20 cellular contexts compared by ENCODE assay signal in the genomic region with DNA sequence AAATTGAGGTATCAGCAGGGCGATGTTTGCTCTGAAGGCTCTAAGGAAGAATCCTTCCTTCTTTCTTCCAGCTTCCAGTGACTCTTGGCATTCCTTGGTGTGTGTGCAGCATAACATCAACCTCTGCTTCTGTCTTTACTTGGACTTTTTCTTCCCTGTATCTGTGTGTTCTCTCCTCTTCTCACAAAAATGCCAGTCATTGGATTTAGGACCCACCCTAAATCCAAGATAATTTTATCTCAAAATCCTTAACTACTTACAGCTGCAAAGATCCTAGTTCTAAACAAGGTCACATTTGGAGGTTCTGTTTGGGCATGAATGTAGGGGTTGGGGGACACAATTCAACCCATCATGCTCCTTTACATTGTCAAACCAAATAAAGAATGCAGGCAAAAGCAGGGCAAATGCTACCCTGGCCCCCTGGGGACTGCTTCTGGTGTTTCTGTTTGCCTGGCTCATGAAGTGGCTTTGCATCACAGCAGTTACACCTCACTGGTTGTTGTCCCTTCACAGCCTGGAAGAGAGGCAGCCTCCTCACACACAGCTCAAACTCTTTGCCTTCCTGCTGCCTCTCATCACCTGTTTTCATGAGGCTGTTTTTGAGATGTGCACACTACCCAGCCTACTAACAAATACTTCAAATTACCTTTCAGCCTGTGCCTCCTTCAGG.
"Had no signal": no experiment of that assay in that cellular context is flagged by ENCODE, and none has a peak within 500 bp of the region (broad histone marks: within the 10 kb centered on the region; RNA-seq: fewer than 3 reads in every experiment).

No MANE protein-coding gene starts in this region.

- H3K36me3 ChIP-seq: adrenal gland, esophagus muscularis mucosa, thyroid gland had no signal

- H3K79me2 ChIP-seq: hepatocyte had no signal

- H3K27ac Mint-ChIP-seq: activated CD8-positive, alpha-beta T cell treated with anti-CD3 and anti-CD28 coated beads, Interleukin-2, amount 10 ng/mL, durations not matched to agents 7 days and 5 days; activated naive CD4-positive, alpha-beta T cell treated with anti-CD3 and anti-CD28 coated beads, Interleukin-2, amount 50 U/mL, for 24 hours; immature natural killer cell; natural killer cell; stimulated activated naive B cell treated with anti-CD40 and anti-IgM and Interleukin-4, amounts not matched to agents 10 μg/mL and 1 μg/mL and 100 μg/mL, for 72 hours had no signal

- H3K27me3 ChIP-seq: adrenal gland, esophagus muscularis mucosa, hepatocyte, thyroid gland had no signal

- H2AFZ ChIP-seq: hepatocyte had no signal

- H3K4me1 Mint-ChIP-seq: activated naive CD4-positive, alpha-beta T cell treated with anti-CD3 and anti-CD28 coated beads, Interleukin-2, amount 50 U/mL, for 24 hours; immature natural killer cell; natural killer cell; stimulated activated naive B cell treated with anti-CD40 and anti-IgM and Interleukin-4, amounts not matched to agents 10 μg/mL and 1 μg/mL and 100 μg/mL, for 72 hours had no signal

- FAIRE-seq: colon, urothelium cell line had no signal

- H3K36me3 Mint-ChIP-seq: activated naive CD4-positive, alpha-beta T cell treated with anti-CD3 and anti-CD28 coated beads, Interleukin-2, amount 50 U/mL, for 24 hours; immature natural killer cell; natural killer cell; stimulated activated naive B cell treated with anti-CD40 and anti-IgM and Interleukin-4, amounts not matched to agents 10 μg/mL and 1 μg/mL and 100 μg/mL, for 72 hours had no signal

- H3K27ac ChIP-seq: adrenal gland, esophagus muscularis mucosa, hepatocyte, skin epidermis, thyroid gland had no signal

- H3K4me3 Mint-ChIP-seq: activated CD8-positive, alpha-beta T cell treated with anti-CD3 and anti-CD28 coated beads, Interleukin-2, amount 10 ng/mL, durations not matched to agents 7 days and 5 days; activated naive CD4-positive, alpha-beta T cell treated with anti-CD3 and anti-CD28 coated beads, Interleukin-2, amount 50 U/mL, for 24 hours; immature natural killer cell; natural killer cell; stimulated activated naive B cell treated with anti-CD40 and anti-IgM and Interleukin-4, amounts not matched to agents 10 μg/mL and 1 μg/mL and 100 μg/mL, for 72 hours had no signal

- H3K9me3 ChIP-seq: adrenal gland, esophagus muscularis mucosa, thyroid gland had no signal

- H3K9me3 Mint-ChIP-seq: activated naive CD4-positive, alpha-beta T cell treated with anti-CD3 and anti-CD28 coated beads, Interleukin-2, amount 50 U/mL, for 24 hours had no signal

- H3K4me3 ChIP-seq: adrenal gland, esophagus muscularis mucosa, hepatocyte, skin epidermis, thyroid gland had no signal

- H3K4me2 ChIP-seq: hepatocyte had no signal

- H3K4me1 ChIP-seq: adrenal gland, esophagus muscularis mucosa, thyroid gland had no signal

- DNase-seq: activated CD4-positive, alpha-beta T cell treated with anti-CD3 and anti-CD28 coated beads for 48 hours; activated CD8-positive, alpha-beta memory T cell treated with anti-CD3 and anti-CD28 coated beads, Interleukin-2, amount 50 U/mL, for 4 hours; activated CD8-positive, alpha-beta T cell treated with anti-CD3 and anti-CD28 coated beads, Interleukin-2, amount 10 ng/mL, durations not matched to agents 7 days and 5 days; activated effector memory CD4-positive, alpha-beta T cell treated with anti-CD3 and anti-CD28 coated beads, Interleukin-2, amount 50 U/mL, for 16 hours; activated T-cell treated with anti-CD3 and anti-CD28 coated beads, Interleukin-2, amount 50 U/mL, for 48 hours; adrenal gland; immature natural killer cell; mesenchymal stem cell; natural killer cell; posterior cingulate gyrus; stimulated activated CD4-positive, alpha-beta T cell treated with anti-CD3 and anti-CD28 coated beads, Interleukin-15, amount 100 ng/mL, for 24 hours; stimulated activated CD4-positive, alpha-beta T cell treated with anti-CD3 and anti-CD28 coated beads, Interleukin-4, amount 100 ng/mL, for 1 hour; stimulated activated naive B cell treated with anti-CD40 and anti-IgM and Interleukin-4, amounts not matched to agents 10 μg/mL and 1 μg/mL and 100 μg/mL, for 72 hours; thyroid gland had no signal

- H3K27me3 Mint-ChIP-seq: stimulated activated naive B cell treated with anti-CD40 and anti-IgM and Interleukin-4, amounts not matched to agents 10 μg/mL and 1 μg/mL and 100 μg/mL, for 72 hours had no signal

- ATAC-seq: activated CD8-positive, alpha-beta T cell treated with anti-CD3 and anti-CD28 coated beads, Interleukin-2, amount 10 ng/mL, durations not matched to agents 7 days and 5 days; natural killer cell; stimulated activated naive B cell treated with anti-CD40 and anti-IgM and Interleukin-4, amounts not matched to agents 10 μg/mL and 1 μg/mL and 100 μg/mL, for 72 hours had no signal
